ENCODE assay signal across 21 cellular contexts in genomic region chr10:97456686-97457065, GRCh38. TPM values are rescaled to one million over a fixed set of nuclear protein-coding genes. Genes with fewer than 3 reads are reported as not detected.
DNase-seq lines count a peak whose midpoint lies in the region; ATAC-seq and TF ChIP-seq lines count a peak whose summit lies in the region.
"Had no signal": no experiment of that assay in that cellular context is flagged by ENCODE, and none has a peak within 500 bp of the region (broad histone marks: within the 10 kb centered on the region; RNA-seq: fewer than 3 reads in every experiment).

No MANE protein-coding gene starts in this region.

- peaks cover 18% of the 10 kb centered on the region for H3K4me1 Mint-ChIP-seq in brain
- H3K4me1 Mint-ChIP-seq: IgD-negative memory B cell had no signal

- TF ChIP-seq CTCF in left ventricle myocardium inferior (IDR thresholded peaks at IDR 0.05; ENCODE audit: borderline replicate concordance) (no peak), RWPE1 (conservative IDR thresholded peaks at IDR 0.05; ENCODE audit: low read depth) (no peak), brain (conservative IDR thresholded peaks at IDR 0.05) (no peak)

- peaks cover 81% of the 10 kb centered on the region for H3K36me3 Mint-ChIP-seq in brain

- H3K4me3 ChIP-seq in left ventricle myocardium inferior (no peak overlapping the region), stomach smooth muscle (ENCODE audit: low read length in 2 of 2) (no peak overlapping the region)
- H3K4me3 ChIP-seq: spleen, tibial nerve had no signal

- H3K4me3 Mint-ChIP-seq in brain = no peak overlapping the region
- H3K4me3 Mint-ChIP-seq: CD4-positive, CD25-positive, alpha-beta regulatory T cell; IgD-negative memory B cell had no signal

- CTCF ChIA-PET in RWPE1 (lab: Yijun Ruan, JAX) = interaction anchor here (0.5 to 1.1 kb wide), 4 partner anchors 11 to 178 kb away, joined by 3 to 4 read pairs (median 4); partner anchors contain the start of genes EXOSC1 and ZDHHC16

- no peaks in the 10 kb centered on the region for H3K9me3 ChIP-seq in left ventricle myocardium inferior (replicated peaks)
- no peaks in the 10 kb centered on the region for H3K9me3 ChIP-seq in stomach smooth muscle (ENCODE audit: control insufficient read depth in 2 of 2, low read length in 2 of 2)
- H3K9me3 ChIP-seq: spleen, tibial nerve had no signal

- no peaks in the 10 kb centered on the region for H3K27me3 Mint-ChIP-seq in brain
- H3K27me3 Mint-ChIP-seq: CD4-positive, CD25-positive, alpha-beta regulatory T cell; IgD-negative memory B cell had no signal

- no peak overlapping the region for H3K9ac ChIP-seq in stomach smooth muscle (ENCODE audit: low read length in 2 of 2)

- intact Hi-C loops in left ventricle myocardium inferior (cut with micrococcal nuclease) (no loop called here), Right ventricle myocardium superior (cut with DNase I) (no loop called here), posterior vena cava (cut with DNase I) (no loop called here)

- DNase-seq in left ventricle myocardium inferior (no peak), Right ventricle myocardium superior (no peak), RWPE1 (ENCODE audit: low spot score) (no peak), posterior vena cava (ENCODE audit: low spot score) (no peak)
- no peak for DNase-seq in stimulated activated CD4-positive, alpha-beta T cell treated with anti-CD3 and anti-CD28 coated beads, Interleukin-15, amount 100 ng/mL, for 24 hours
- DNase-seq: CD4-positive, CD25-positive, alpha-beta regulatory T cell; cerebellar nuclear complex; head of caudate nucleus; kidney glomerular epithelial cell; mammary epithelial cell; NCI-H1105 treated with DMSO at 0.1 percent for 48 hours; NCI-H2081 treated with DMSO at 0.1 percent for 48 hours; spleen; stimulated activated CD4-positive, alpha-beta T cell treated with anti-CD3 and anti-CD28 coated beads, Interleukin-4, amount 100 ng/mL, for 24 hours; stimulated activated naive CD8-positive, alpha-beta T cell treated with anti-CD3 and anti-CD28 coated beads, Interleukin-15, Interleukin-2, amounts not matched to agents 100 U/mL and 50 U/mL, for 24 hours had no signal

- no peaks in the 10 kb centered on the region for H3K27me3 ChIP-seq in left ventricle myocardium inferior (ENCODE audit: low read depth)
- no peaks in the 10 kb centered on the region for H3K27me3 ChIP-seq in stomach smooth muscle (ENCODE audit: control insufficient read depth in 1 of 2, insufficient read depth in 2 of 2, low read length in 2 of 2)
- H3K27me3 ChIP-seq: spleen, tibial nerve had no signal

- peak overlapping the region; percentile 6 for H3K27ac ChIP-seq in left ventricle myocardium inferior (replicated peaks)
- H3K27ac ChIP-seq in RWPE1 = peak overlapping the region; percentile 45
- peak overlapping the region; percentile 11 for H3K27ac ChIP-seq in stomach smooth muscle (ENCODE audit: low read length)
- H3K27ac ChIP-seq: spleen had no signal

- POLR2A ChIA-PET in RWPE1 (lab: Yijun Ruan, JAX; ENCODE audit: low non-redundant PET) = no interaction called here

- H3K9me3 Mint-ChIP-seq in brain = no peaks in the 10 kb centered on the region
- H3K9me3 Mint-ChIP-seq: CD4-positive, CD25-positive, alpha-beta regulatory T cell; IgD-negative memory B cell had no signal

- H3K36me3 ChIP-seq in left ventricle myocardium inferior (peaks cover 93% of the 10 kb centered on the region), stomach smooth muscle (ENCODE audit: control insufficient read depth in 2 of 2, insufficient read depth in 2 of 2, low read length in 2 of 2) (peaks cover 57 to 64% of the 10 kb centered on the region in 2 donors)

- H3K27ac Mint-ChIP-seq in brain = peak overlapping the region in 4 of 5 experiments; percentile 5 to 79 (median 21)

- H3K4me1 ChIP-seq in left ventricle myocardium inferior (peaks cover 38% of the 10 kb centered on the region), stomach smooth muscle (ENCODE audit: control insufficient read depth, insufficient read depth, low read length) (peaks cover 19% of the 10 kb centered on the region)
- H3K4me1 ChIP-seq: spleen had no signal

- ATAC-seq in Right ventricle myocardium superior (ENCODE audit: poor library complexity) (no peak), GM21360 (IDR thresholded peaks at IDR 0.05; ENCODE audit: unreplicated experiment) (no peak)
- ATAC-seq: SK-N-SH treated with all-trans-retinoic acid at 6 μM for 48 hours; stimulated activated naive CD8-positive, alpha-beta T cell treated with anti-CD3 and anti-CD28 coated beads, Interleukin-15, Interleukin-2, amounts not matched to agents 100 U/mL and 50 U/mL, for 24 hours had no signal

RNA-seq across cellular contexts. Expression of gene ZDHHC16, which starts 10.7 kb away (rescaled TPM):
- total RNA-seq in left ventricle myocardium inferior (17.8 TPM), Right ventricle myocardium superior (18.5 TPM), posterior vena cava (10 to 100 TPM; 21.5 to 24.8 TPM)
- 27.2 TPM for polyA plus RNA-seq in brain (ENCODE audit: insufficient read depth, low read depth, low replicate concordance)

RNA-seq across cellular contexts. Expression of gene EXOSC1, which starts 10.9 kb away (rescaled TPM):
- total RNA-seq in left ventricle myocardium inferior (14.9 TPM), Right ventricle myocardium superior (14.5 TPM), posterior vena cava (10 to 100 TPM; 22.3 to 28.6 TPM)
- polyA plus RNA-seq in brain (ENCODE audit: insufficient read depth, low read depth, low replicate concordance) = 27.5 TPM

RNA-seq across cellular contexts. Expression of gene PGAM1, which starts 30.7 kb away (rescaled TPM):
- 233 TPM for total RNA-seq in left ventricle myocardium inferior
- total RNA-seq in Right ventricle myocardium superior = 187 TPM
- 278 TPM for polyA plus RNA-seq in brain (ENCODE audit: insufficient read depth, low read depth, low replicate concordance)
- total RNA-seq in posterior vena cava = 100 to 1,000 TPM; 153 to 171 TPM

RNA-seq across cellular contexts. Expression of gene MMS19, which starts 41.5 kb away (rescaled TPM):
- total RNA-seq in left ventricle myocardium inferior = 42.7 TPM
- total RNA-seq in Right ventricle myocardium superior = 34.0 TPM
- 43.3 TPM for polyA plus RNA-seq in brain (ENCODE audit: insufficient read depth, low read depth, low replicate concordance)
- total RNA-seq in posterior vena cava = 10 to 100 TPM; 29.5 to 32.1 TPM

RNA-seq across cellular contexts. Expression of gene UBTD1, which starts 42.0 kb away (rescaled TPM):
- total RNA-seq in left ventricle myocardium inferior (17.1 TPM), Right ventricle myocardium superior (26.7 TPM), posterior vena cava (10 to 100 TPM; 15.6 to 16.5 TPM)
- 9.8 TPM for polyA plus RNA-seq in brain (ENCODE audit: insufficient read depth, low read depth, low replicate concordance)
